ENCODE assay signal across 13 cellular contexts in genomic region chr10:24851595-24851994, GRCh38.
DNase-seq lines count a peak whose midpoint lies in the region; ATAC-seq and TF ChIP-seq lines count a peak whose summit lies in the region.
"Had no signal": no experiment of that assay in that cellular context is flagged by ENCODE, and none has a peak within 500 bp of the region (broad histone marks: within the 10 kb centered on the region; RNA-seq: fewer than 3 reads in every experiment).

No MANE protein-coding gene starts in this region.

- no peak overlapping the region for H4K91ac ChIP-seq in neuronal stem cell (ENCODE audit: low read depth, low read length, poor library complexity)

- H3K36me3 Mint-ChIP-seq in activated T-helper 1 cell treated with anti-CD3 and anti-CD28 coated beads, Interleukin-12 subunit alpha, Interleukin-12 subunit beta, Interleukin-2, Interleukin-4 antibody, amounts not matched to agents 30 ng/mL and 10 ng/mL and 1 ng/mL, durations not matched to agents 14 hours and 24 hours and 36 hours (ENCODE audit: low read depth): no peaks in the 10 kb centered on the region
- no peaks in the 10 kb centered on the region for H3K36me3 Mint-ChIP-seq in T-helper 2 cell treated with Interferon-gamma antibody and Interleukin-4, amounts not matched to agents 5 μg/mL and 100 μg/mL, for 36 hours (ENCODE audit: low read depth)
- H3K36me3 Mint-ChIP-seq: activated CD8-positive, alpha-beta memory T cell treated with anti-CD3 and anti-CD28 coated beads, Interleukin-2, amount 10 ng/mL, durations not matched to agents 7 days and 5 days had no signal

- no peak overlapping the region for H3K4ac ChIP-seq in neuronal stem cell (ENCODE audit: low read length)

- peaks cover 7% of the 10 kb centered on the region for H3K4me1 Mint-ChIP-seq in activated T-helper 1 cell treated with anti-CD3 and anti-CD28 coated beads, Interleukin-12 subunit alpha, Interleukin-12 subunit beta, Interleukin-2, Interleukin-4 antibody, amounts not matched to agents 30 ng/mL and 10 ng/mL and 1 ng/mL, durations not matched to agents 14 hours and 24 hours and 36 hours (ENCODE audit: low read depth)
- H3K4me1 Mint-ChIP-seq in T-helper 2 cell treated with Interferon-gamma antibody and Interleukin-4, amounts not matched to agents 5 μg/mL and 100 μg/mL, for 36 hours (ENCODE audit: low read depth): peaks cover 7% of the 10 kb centered on the region

- no peak overlapping the region for H2BK5ac ChIP-seq in neuronal stem cell (ENCODE audit: low read length)

- H3K4me3 ChIP-seq in choroid plexus epithelial cell (ENCODE audit: low read depth, low read length): no peak overlapping the region
- peak overlapping the region in 1 of 2 donors; percentile 2 for H3K4me3 ChIP-seq in neuronal stem cell (ENCODE audit: low read length in 2 of 2)
- H3K4me3 ChIP-seq: tibial artery had no signal

- H2AK5ac ChIP-seq in neuronal stem cell (ENCODE audit: low read depth, low read length): no peak overlapping the region

- no peak overlapping the region for H3K18ac ChIP-seq in neuronal stem cell (ENCODE audit: low read length)

- H4K8ac ChIP-seq in neuronal stem cell (ENCODE audit: low read depth, low read length): no peak overlapping the region

- peaks cover 9 to 51% of the 10 kb centered on the region in 2 donors for H3K4me1 ChIP-seq in neuronal stem cell (ENCODE audit: control insufficient read depth in 2 of 2, insufficient read depth in 1 of 2, low read depth in 1 of 2, low read length in 2 of 2)

- H3K27ac ChIP-seq in neuronal stem cell (replicated peaks; ENCODE audit: low read length): no peak overlapping the region
- H3K27ac ChIP-seq: neutrophil, tibial artery had no signal

- H2BK12ac ChIP-seq in neuronal stem cell (ENCODE audit: low read length): no peak overlapping the region

- H3K27me3 Mint-ChIP-seq in activated T-helper 1 cell treated with anti-CD3 and anti-CD28 coated beads, Interleukin-12 subunit alpha, Interleukin-12 subunit beta, Interleukin-2, Interleukin-4 antibody, amounts not matched to agents 30 ng/mL and 10 ng/mL and 1 ng/mL, durations not matched to agents 14 hours and 24 hours and 36 hours (ENCODE audit: insufficient read depth): peaks cover 4% of the 10 kb centered on the region
- H3K27me3 Mint-ChIP-seq in T-helper 2 cell treated with Interferon-gamma antibody and Interleukin-4, amounts not matched to agents 5 μg/mL and 100 μg/mL, for 36 hours (ENCODE audit: low read depth): peaks cover 18% of the 10 kb centered on the region
- H3K27me3 Mint-ChIP-seq: activated CD8-positive, alpha-beta memory T cell treated with anti-CD3 and anti-CD28 coated beads, Interleukin-2, amount 10 ng/mL, durations not matched to agents 7 days and 5 days had no signal

- no peak overlapping the region for H3K27ac Mint-ChIP-seq in activated T-helper 1 cell treated with anti-CD3 and anti-CD28 coated beads, Interleukin-12 subunit alpha, Interleukin-12 subunit beta, Interleukin-2, Interleukin-4 antibody, amounts not matched to agents 30 ng/mL and 10 ng/mL and 1 ng/mL, durations not matched to agents 14 hours and 24 hours and 36 hours
- no peak overlapping the region for H3K27ac Mint-ChIP-seq in T-helper 2 cell treated with Interferon-gamma antibody and Interleukin-4, amounts not matched to agents 5 μg/mL and 100 μg/mL, for 36 hours
- H3K27ac Mint-ChIP-seq: activated CD8-positive, alpha-beta memory T cell treated with anti-CD3 and anti-CD28 coated beads, Interleukin-2, amount 10 ng/mL, durations not matched to agents 7 days and 5 days; T-helper 1 cell treated with Interleukin-12 subunit alpha and Interleukin-12 subunit beta and Interleukin-4 antibody, amounts not matched to agents 30 μg/mL and 1 μg/mL, for 36 hours had no signal

- H3K14ac ChIP-seq in neuronal stem cell (ENCODE audit: low read length): no peak overlapping the region

- TF ChIP-seq CTCF in choroid plexus epithelial cell (conservative IDR thresholded peaks at IDR 0.05; ENCODE audit: low read depth, low read length): no peak

- H3K4me3 Mint-ChIP-seq in activated T-helper 1 cell treated with anti-CD3 and anti-CD28 coated beads, Interleukin-12 subunit alpha, Interleukin-12 subunit beta, Interleukin-2, Interleukin-4 antibody, amounts not matched to agents 30 ng/mL and 10 ng/mL and 1 ng/mL, durations not matched to agents 14 hours and 24 hours and 36 hours: no peak overlapping the region
- no peak overlapping the region for H3K4me3 Mint-ChIP-seq in T-helper 2 cell treated with Interferon-gamma antibody and Interleukin-4, amounts not matched to agents 5 μg/mL and 100 μg/mL, for 36 hours
- H3K4me3 Mint-ChIP-seq: activated CD8-positive, alpha-beta memory T cell treated with anti-CD3 and anti-CD28 coated beads, Interleukin-2, amount 10 ng/mL, durations not matched to agents 7 days and 5 days; T-helper 1 cell treated with Interleukin-12 subunit alpha and Interleukin-12 subunit beta and Interleukin-4 antibody, amounts not matched to agents 30 μg/mL and 1 μg/mL, for 36 hours had no signal

- no peak for ATAC-seq in HG03342 (IDR thresholded peaks at IDR 0.05; ENCODE audit: unreplicated experiment)
- no peak for ATAC-seq in GM19452 (IDR thresholded peaks at IDR 0.05; ENCODE audit: unreplicated experiment)
- ATAC-seq: activated CD8-positive, alpha-beta memory T cell treated with anti-CD3 and anti-CD28 coated beads, Interleukin-2, amount 10 ng/mL, durations not matched to agents 7 days and 5 days had no signal

- H3K9me3 ChIP-seq in neuronal stem cell (replicated peaks in 1 of 2; ENCODE audit: control insufficient read depth in 2 of 2, insufficient read depth in 1 of 2, low read depth in 1 of 2, low read length in 2 of 2): no peaks in the 10 kb centered on the region
- H3K9me3 ChIP-seq: neutrophil, tibial artery had no signal

- H3K79me1 ChIP-seq in neuronal stem cell (ENCODE audit: low read depth, low read length): no peaks in the 10 kb centered on the region

- H3K4me2 ChIP-seq in neuronal stem cell (ENCODE audit: insufficient read depth, low read length, poor library complexity, severe bottlenecking): no peak overlapping the region

- H2BK120ac ChIP-seq in neuronal stem cell (ENCODE audit: low read depth, low read length): no peak overlapping the region

- peak overlapping the region; percentile 49 for H2AFZ ChIP-seq in neuronal stem cell (ENCODE audit: low read length)

- WGBS in neuronal stem cell (ENCODE audit: extremely low coverage in 2 of 2, insufficient read length in 2 of 2, insufficient replicate concordance in 1 of 2), 2 donors: no CpG with 5 or more reads among the region's 12 CpGs

- H3K23ac ChIP-seq in neuronal stem cell (ENCODE audit: low read depth, low read length, poor library complexity): no peak overlapping the region

- H3K27me3 ChIP-seq in neuronal stem cell (ENCODE audit: control insufficient read depth in 3 of 3, insufficient read depth in 3 of 3, low read depth in 1 of 3, low read length in 3 of 3): no peaks in the 10 kb centered on the region
- H3K27me3 ChIP-seq: neutrophil, tibial artery had no signal

- DNase-seq in EH (ENCODE audit: low read depth) (peak; percentile 27), NCI-H2196 treated with DMSO at 0.1 percent for 48 hours (lab: John Stamatoyannopoulos, UW; ENCODE audit: unreplicated experiment) (peak; percentile 23), choroid plexus epithelial cell (ENCODE audit: low read depth) (peak; percentile 89), neuronal stem cell (ENCODE audit: low spot score) (no peak)
- DNase-seq in activated T-helper 1 cell treated with anti-CD3 and anti-CD28 coated beads, Interleukin-12 subunit alpha, Interleukin-12 subunit beta, Interleukin-2, Interleukin-4 antibody, amounts not matched to agents 30 ng/mL and 10 ng/mL and 1 ng/mL, durations not matched to agents 14 hours and 24 hours and 36 hours (ENCODE audit: low spot score): no peak
- DNase-seq in T-helper 2 cell treated with Interferon-gamma antibody and Interleukin-4, amounts not matched to agents 5 μg/mL and 100 μg/mL, for 36 hours (ENCODE audit: low spot score): no peak
- DNase-seq: activated CD8-positive, alpha-beta memory T cell treated with anti-CD3 and anti-CD28 coated beads, Interleukin-2, amount 10 ng/mL, durations not matched to agents 7 days and 5 days; stimulated activated CD4-positive, alpha-beta T cell treated with anti-CD3 and anti-CD28 coated beads, Interleukin-4, amount 100 ng/mL, for 24 hours; tibial artery had no signal

- H3K9me3 Mint-ChIP-seq in activated T-helper 1 cell treated with anti-CD3 and anti-CD28 coated beads, Interleukin-12 subunit alpha, Interleukin-12 subunit beta, Interleukin-2, Interleukin-4 antibody, amounts not matched to agents 30 ng/mL and 10 ng/mL and 1 ng/mL, durations not matched to agents 14 hours and 24 hours and 36 hours: no peaks in the 10 kb centered on the region
- H3K9me3 Mint-ChIP-seq in T-helper 2 cell treated with Interferon-gamma antibody and Interleukin-4, amounts not matched to agents 5 μg/mL and 100 μg/mL, for 36 hours: no peaks in the 10 kb centered on the region
- H3K9me3 Mint-ChIP-seq: T-helper 1 cell treated with Interleukin-12 subunit alpha and Interleukin-12 subunit beta and Interleukin-4 antibody, amounts not matched to agents 30 μg/mL and 1 μg/mL, for 36 hours had no signal

- no peak overlapping the region for H3K9ac ChIP-seq in neuronal stem cell (ENCODE audit: low read depth, low read length, poor library complexity)

- no peak overlapping the region for H2BK15ac ChIP-seq in neuronal stem cell (ENCODE audit: low read length)

- intact Hi-C loops in activated T-helper 1 cell treated with anti-CD3 and anti-CD28 coated beads, Interleukin-12 subunit alpha, Interleukin-12 subunit beta, Interleukin-2, Interleukin-4 antibody, amounts not matched to agents 30 ng/mL and 10 ng/mL and 1 ng/mL, durations not matched to agents 14 hours and 24 hours and 36 hours (cut with micrococcal nuclease): no loop called here

- no peaks in the 10 kb centered on the region for H3K36me3 ChIP-seq in neuronal stem cell (replicated peaks in 1 of 2; ENCODE audit: control insufficient read depth in 2 of 2, insufficient read depth in 2 of 2, low read length in 2 of 2)
- H3K36me3 ChIP-seq: neutrophil, tibial artery had no signal

Comparison
In these comparisons a context has a peak if more than half of its experiments do, and no peak if none do; other contexts are left out.
1. DNase-seq: peak in EH (single experiment), NCI-H2196 treated with DMSO at 0.1 percent for 48 hours (single experiment) and choroid plexus epithelial cell (single experiment); none in neuronal stem cell (single experiment), activated T-helper 1 cell treated with anti-CD3 and anti-CD28 coated beads, Interleukin-12 subunit alpha, Interleukin-12 subunit beta, Interleukin-2, Interleukin-4 antibody, amounts not matched to agents 30 ng/mL and 10 ng/mL and 1 ng/mL, durations not matched to agents 14 hours and 24 hours and 36 hours (single experiment) and T-helper 2 cell treated with Interferon-gamma antibody and Interleukin-4, amounts not matched to agents 5 μg/mL and 100 μg/mL, for 36 hours (single experiment).